ENCODE assay signal across 27 cellular contexts in the genomic region with DNA sequence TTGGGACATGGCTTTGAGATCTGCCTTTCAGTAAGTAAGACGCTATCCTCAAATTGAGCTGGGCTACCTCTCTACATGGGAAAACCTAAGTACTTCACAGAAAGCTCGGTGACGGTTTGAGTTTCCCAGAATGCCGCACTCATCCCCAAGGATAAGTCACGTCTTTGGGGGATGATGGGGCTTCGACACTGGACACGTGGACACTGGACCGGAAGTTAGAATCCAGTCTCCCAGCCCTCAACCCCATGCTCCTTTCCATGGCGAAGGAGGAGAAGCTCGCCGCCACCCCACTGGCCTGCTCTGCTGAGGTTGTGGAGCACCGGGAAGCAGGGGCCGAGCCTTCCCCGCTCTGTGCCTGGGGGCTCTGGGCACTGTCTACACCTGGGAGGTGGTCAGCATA. TPM values are rescaled to one million over a fixed set of nuclear protein-coding genes. Genes with fewer than 3 reads are reported as not detected.
"Had no signal": no experiment of that assay in that cellular context is flagged by ENCODE, and none has a peak within 500 bp of the region (broad histone marks: within the 10 kb centered on the region; RNA-seq: fewer than 3 reads in every experiment).

No MANE protein-coding gene starts in this region.

- H3K9ac ChIP-seq: KMS-11 had no signal

- H3K27ac Mint-ChIP-seq: activated CD8-positive, alpha-beta T cell treated with anti-CD3 and anti-CD28 coated beads for 36 hours; activated naive CD8-positive, alpha-beta T cell treated with anti-CD3 and anti-CD28 coated beads, Interleukin-2, amount 10 ng/mL, durations not matched to agents 7 days and 5 days; activated T-cell treated with anti-CD3 and anti-CD28 coated beads, Interleukin-2, amount 50 U/mL, for 72 hours; activated T-helper 2 cell treated with anti-CD3 and anti-CD28 coated beads, Interferon-gamma antibody, Interleukin-2, Interleukin-4, amounts not matched to agents 10 μg/mL and 5 μg/mL and 100 μg/mL, durations not matched to agents 14 hours and 24 hours and 36 hours had no signal

- H3K4me2 ChIP-seq: KMS-11 had no signal

- H3K4me3 Mint-ChIP-seq: activated CD8-positive, alpha-beta T cell treated with anti-CD3 and anti-CD28 coated beads for 36 hours; activated naive CD8-positive, alpha-beta T cell treated with anti-CD3 and anti-CD28 coated beads, Interleukin-2, amount 10 ng/mL, durations not matched to agents 7 days and 5 days; activated T-cell treated with anti-CD3 and anti-CD28 coated beads, Interleukin-2, amount 50 U/mL, for 72 hours had no signal

- DNase-seq: activated CD4-positive, alpha-beta T cell treated with anti-CD3 and anti-CD28 coated beads, Interleukin-2, amount 50 U/mL, for 1 hour; activated CD4-positive, CD25-positive, alpha-beta regulatory T cell; activated CD8-positive, alpha-beta memory T cell treated with anti-CD3 and anti-CD28 coated beads, Interleukin-2, amount 50 U/mL, for 4 hours; activated CD8-positive, alpha-beta T cell treated with anti-CD3 and anti-CD28 coated beads for 36 hours; activated gamma-delta T cell treated with Interleukin-2 at 50 U/mL for 16 hours; activated naive CD4-positive, alpha-beta T cell treated with anti-CD3 and anti-CD28 coated beads, Interleukin-2, amount 50 U/mL, for 16 hours; activated naive CD8-positive, alpha-beta T cell treated with anti-CD3 and anti-CD28 coated beads, Interleukin-2, amount 10 ng/mL, durations not matched to agents 7 days and 5 days; activated T-cell treated with anti-CD3 and anti-CD28 coated beads, Interleukin-2, amount 50 U/mL, for 72 hours; aorta; NCI-H1092; NCI-H1417 treated with DMSO at 0.1 percent for 48 hours; NCI-H1694; NCI-H2029 treated with DMSO at 0.1 percent for 48 hours; NCI-H345; NCI-H510A; NCI-H526 treated with DMSO at 0.1 percent for 48 hours; SIG-M5; T-helper 1 cell had no signal

- H3K36me3 ChIP-seq: adrenal gland had no signal

- H3K4me3 ChIP-seq: adrenal gland, SK-N-MC had no signal

- ATAC-seq: activated CD8-positive, alpha-beta T cell treated with anti-CD3 and anti-CD28 coated beads for 36 hours; activated T-cell treated with anti-CD3 and anti-CD28 coated beads, Interleukin-2, amount 50 U/mL, for 72 hours had no signal

- H3K9me3 Mint-ChIP-seq: activated CD8-positive, alpha-beta T cell treated with anti-CD3 and anti-CD28 coated beads for 36 hours; activated naive CD8-positive, alpha-beta T cell treated with anti-CD3 and anti-CD28 coated beads, Interleukin-2, amount 10 ng/mL, durations not matched to agents 7 days and 5 days; activated T-cell treated with anti-CD3 and anti-CD28 coated beads, Interleukin-2, amount 50 U/mL, for 72 hours; activated T-helper 2 cell treated with anti-CD3 and anti-CD28 coated beads, Interferon-gamma antibody, Interleukin-2, Interleukin-4, amounts not matched to agents 10 μg/mL and 5 μg/mL and 100 μg/mL, durations not matched to agents 14 hours and 24 hours and 36 hours had no signal

- H3K27me3 ChIP-seq: adrenal gland had no signal

- H3K27ac ChIP-seq: adrenal gland, KMS-11, SK-N-MC, VCaP had no signal

- H3K4me1 Mint-ChIP-seq: activated naive CD8-positive, alpha-beta T cell treated with anti-CD3 and anti-CD28 coated beads, Interleukin-2, amount 10 ng/mL, durations not matched to agents 7 days and 5 days had no signal

- H3K9me3 ChIP-seq: adrenal gland had no signal

RNA-seq across cellular contexts. Expression of a gene that starts 41.6 kb away (rescaled TPM):
- total RNA-seq: activated CD8-positive, alpha-beta T cell treated with anti-CD3 and anti-CD28 coated beads for 36 hours; activated naive CD8-positive, alpha-beta T cell treated with anti-CD3 and anti-CD28 coated beads, Interleukin-2, amount 10 ng/mL, durations not matched to agents 7 days and 5 days; activated T-cell treated with anti-CD3 and anti-CD28 coated beads, Interleukin-2, amount 50 U/mL, for 72 hours; activated T-helper 2 cell treated with anti-CD3 and anti-CD28 coated beads, Interferon-gamma antibody, Interleukin-2, Interleukin-4, amounts not matched to agents 10 μg/mL and 5 μg/mL and 100 μg/mL, durations not matched to agents 14 hours and 24 hours and 36 hours; aorta; MCF 10A; OCI-LY7; RPMI7951; T-helper 2 cell treated with Interferon-gamma antibody and Interleukin-4, amounts not matched to agents 100 ng/mL and 5 ng/mL, for 36 hours had no signal
- polyA plus RNA-seq: adrenal gland had no signal
